Comparison of ENCODE assay signal across 9 cellular contexts in the genomic region with DNA sequence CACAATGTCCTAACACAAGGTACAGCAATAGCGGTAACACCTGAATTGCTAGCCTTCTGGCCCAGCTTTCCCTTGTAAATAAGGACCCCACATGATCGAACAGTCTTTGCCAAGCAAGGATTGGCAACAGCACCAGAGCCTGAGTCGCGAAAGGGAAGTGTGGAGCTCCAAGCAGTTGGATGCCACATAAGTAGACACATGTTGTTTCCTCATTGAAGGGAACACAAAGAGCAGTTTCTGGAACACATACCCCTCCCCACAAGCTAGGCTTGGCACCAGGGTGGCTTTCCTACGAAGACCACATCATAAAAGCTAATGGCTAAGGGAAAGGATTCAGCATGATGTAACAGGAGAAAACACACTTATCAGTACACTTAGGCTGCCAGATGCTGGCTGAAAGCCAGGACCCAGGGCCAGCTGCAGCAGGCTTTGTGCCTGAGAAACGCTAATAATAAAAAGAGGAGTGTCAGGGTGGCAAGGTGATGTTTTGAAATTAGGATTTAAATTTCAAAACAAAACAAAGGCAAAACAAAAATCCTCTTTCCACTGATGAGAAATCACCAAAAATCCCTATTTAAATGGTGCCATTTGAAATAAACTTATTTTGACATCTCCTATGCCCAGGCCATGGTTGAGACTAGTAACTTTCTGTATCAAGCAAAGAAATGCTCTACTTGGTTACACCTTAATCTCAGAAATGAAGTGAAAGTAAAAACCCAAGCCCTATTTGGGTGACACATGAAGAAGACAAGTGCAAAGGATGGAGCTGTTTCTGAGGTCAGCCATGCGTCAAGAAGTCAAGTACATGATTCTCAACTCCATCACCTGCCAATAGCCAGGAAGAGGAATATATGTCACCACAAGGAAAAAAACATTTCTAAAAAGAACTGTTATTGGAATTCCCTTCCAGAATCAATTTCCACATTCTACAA. TPM values are rescaled to one million over a fixed set of nuclear protein-coding genes. Genes with fewer than 3 reads are reported as not detected.
DNase-seq lines count a peak whose midpoint lies in the region; ATAC-seq, FAIRE-seq and TF ChIP-seq lines count a peak whose summit lies in the region.
"Had no signal": no experiment of that assay in that cellular context is flagged by ENCODE, and none has a peak within 500 bp of the region (broad histone marks: within the 10 kb centered on the region; RNA-seq: fewer than 3 reads in every experiment).

No MANE protein-coding gene starts in this region.

- no peak for DNase-seq in activated CD4-positive, CD25-positive, alpha-beta regulatory T cell (lab: John Stamatoyannopoulos, UW)
- DNase-seq in LoVo (ENCODE audit: low spot score) (peak; percentile 85), RWPE1 (ENCODE audit: low spot score) (peak; percentile 65), endothelial cell of umbilical vein (ENCODE audit: low read depth, low spot score) (peak; percentile 99)

- peak; percentile 25 to 59 for ATAC-seq in activated CD4-positive, CD25-positive, alpha-beta regulatory T cell treated with anti-CD3 and anti-CD28 coated beads, Interleukin-2, amount 50 U/mL, for 24 hours
- ATAC-seq in HG02642 (IDR thresholded peaks at IDR 0.05; ENCODE audit: poor library complexity, unreplicated experiment): no peak
- ATAC-seq in GM18505 (IDR thresholded peaks at IDR 0.05; ENCODE audit: unreplicated experiment): no peak

- peak overlapping the region; percentile 71 for H3K4me2 ChIP-seq in endothelial cell of umbilical vein (ENCODE audit: insufficient read depth, low read length)

- no peaks in the 10 kb centered on the region for H3K27me3 ChIP-seq in endothelial cell of umbilical vein (ENCODE audit: control insufficient read depth in 2 of 2, insufficient read depth in 2 of 2, low read length in 2 of 2)
- H3K27me3 ChIP-seq in muscle layer of duodenum (ENCODE audit: low read depth, low read length): no peaks in the 10 kb centered on the region

- FAIRE-seq in endothelial cell of umbilical vein (lab: Jason Lieb, UNC): peak; percentile 97
- FAIRE-seq: colon had no signal

- H3K4me3 ChIP-seq in endothelial cell of umbilical vein (replicated peaks in 1 of 3; ENCODE audit: insufficient read depth in 1 of 3, low read depth in 1 of 3, low read length in 3 of 3) (peak overlapping the region in 1 of 3 experiments; percentile 45), muscle layer of duodenum (ENCODE audit: low read depth in 1 of 2, low read length in 2 of 2) (no peak overlapping the region)

- H3K9ac ChIP-seq in endothelial cell of umbilical vein (replicated peaks; ENCODE audit: extremely low read depth, insufficient read depth, low read length): peak overlapping the region; percentile 65

- H3K9me3 ChIP-seq in endothelial cell of umbilical vein (replicated peaks; ENCODE audit: control insufficient read depth, insufficient read depth, low read length) (no peaks in the 10 kb centered on the region), muscle layer of duodenum (ENCODE audit: control insufficient read depth in 1 of 2, low read length in 2 of 2) (no peaks in the 10 kb centered on the region)

- peaks cover 3 to 15% of the 10 kb centered on the region in 2 experiments for H3K36me3 ChIP-seq in endothelial cell of umbilical vein (ENCODE audit: control insufficient read depth in 2 of 2, extremely low read depth in 1 of 2, insufficient read depth in 2 of 2, low read length in 2 of 2)
- peaks cover 29 to 41% of the 10 kb centered on the region in 2 donors for H3K36me3 ChIP-seq in muscle layer of duodenum (ENCODE audit: control insufficient read depth in 1 of 2, insufficient read depth in 2 of 2, low read length in 2 of 2)

- CTCF ChIA-PET in RWPE1 (lab: Yijun Ruan, JAX): interaction anchor here (0.6 to 1.7 kb wide), 5 partner anchors 37 to 176 kb away, joined by 3 to 5 read pairs (median 4); a partner anchor contains a TSS
- CTCF ChIA-PET in endothelial cell of umbilical vein (lab: Charles Lee): interaction anchor here (0.6 to 9.5 kb wide), 13 partner anchors 9 to 438 kb away, joined by 3 to 179 read pairs (median 3); a partner anchor contains a TSS

- no peak for TF ChIP-seq CTCF in RWPE1 (conservative IDR thresholded peaks at IDR 0.05; ENCODE audit: low read depth)
- TF ChIP-seq CTCF in endothelial cell of umbilical vein (IDR thresholded peaks at IDR 0.05; ENCODE audit: extremely low read depth in 1 of 2, insufficient read depth in 1 of 2, low read depth in 1 of 2, low read length in 2 of 2): no peak

- dilution Hi-C loops in endothelial cell of umbilical vein (cut with MboI; ENCODE audit: extremely low pct_ligation_motif_present, low sequenced_read_pairs): no loop called here

- no peaks in the 10 kb centered on the region for H3K79me2 ChIP-seq in endothelial cell of umbilical vein (ENCODE audit: control insufficient read depth, insufficient read depth, low read length)

- BruUV-seq in endothelial cell of umbilical vein (replicated peaks; lab: Mats Ljungman, UMichigan): no TSS peak

- no peaks in the 10 kb centered on the region for H3K9me1 ChIP-seq in endothelial cell of umbilical vein (replicated peaks; ENCODE audit: control insufficient read depth, extremely low read depth, insufficient read depth, low read length)

- H3K27ac ChIP-seq in RWPE1 (peak overlapping the region; percentile 77), endothelial cell of umbilical vein (ENCODE audit: insufficient read depth, low read depth, low read length) (peak overlapping the region; percentile 94), muscle layer of duodenum (ENCODE audit: low read length) (peak overlapping the region; percentile 61)

- no peak for TF ChIP-seq POLR2A in endothelial cell of umbilical vein (IDR thresholded peaks at IDR 0.05; ENCODE audit: low read depth, low read length)
- TF ChIP-seq POLR2A in GM18505 (IDR thresholded peaks at IDR 0.05; ENCODE audit: borderline replicate concordance, extremely low read depth, insufficient read depth, insufficient read length): no peak

- peak overlapping the region; percentile 44 for H2AFZ ChIP-seq in endothelial cell of umbilical vein (ENCODE audit: low read depth, low read length)

- POLR2A ChIA-PET in RWPE1 (lab: Yijun Ruan, JAX; ENCODE audit: low non-redundant PET) (no interaction called here), endothelial cell of umbilical vein (lab: Charles Lee) (interaction anchor here (0.5 to 1.2 kb wide), 3 partner anchors 32 to 208 kb away, joined by 3 to 4 read pairs (median 4); a partner anchor contains a TSS)

- H4K20me1 ChIP-seq in endothelial cell of umbilical vein (replicated peaks; ENCODE audit: control insufficient read depth, extremely low read depth, insufficient read depth, low read length): no peaks in the 10 kb centered on the region

- H3K4me1 ChIP-seq in endothelial cell of umbilical vein (ENCODE audit: control insufficient read depth, extremely low read depth, insufficient read depth, low read length): peaks cover 29% of the 10 kb centered on the region
- peaks cover 18 to 33% of the 10 kb centered on the region in 2 donors for H3K4me1 ChIP-seq in muscle layer of duodenum (ENCODE audit: control insufficient read depth in 1 of 2, insufficient read depth in 2 of 2, low read length in 2 of 2)

- intact Hi-C loops in endothelial cell of umbilical vein (cut with micrococcal nuclease): loop anchor here (1.0 to 2.0 kb wide), 3 partner anchors 18 to 114 kb away; a partner anchor contains a TSS

TF ChIP-seq in endothelial cell of umbilical vein, 7 proteins besides CTCF, POLR2A, EP300 and RAD21:
- TF ChIP-seq POLR2AphosphoS5 (IDR thresholded peaks at IDR 0.05; ENCODE audit: insufficient read depth, low read depth, low read length): peak; percentile 81
- peak; percentile 98 for TF ChIP-seq GATA2 (IDR thresholded peaks at IDR 0.05; ENCODE audit: insufficient read depth, insufficient read length, low read depth, low read length)
- TF ChIP-seq, protein P1, sequence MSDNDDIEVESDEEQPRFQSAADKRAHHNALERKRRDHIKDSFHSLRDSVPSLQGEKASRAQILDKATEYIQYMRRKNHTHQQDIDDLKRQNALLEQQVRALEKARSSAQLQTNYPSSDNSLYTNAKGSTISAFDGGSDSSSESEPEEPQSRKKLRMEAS (IDR thresholded peaks at IDR 0.05; ENCODE audit: insufficient read depth, insufficient read length): no peak
- peak; percentile 82 for TF ChIP-seq FOS (IDR thresholded peaks at IDR 0.05; ENCODE audit: borderline replicate concordance, insufficient read depth, low read length)
- no peak for TF ChIP-seq EZH2 (IDR thresholded peaks at IDR 0.05; ENCODE audit: borderline replicate concordance, low read depth, low read length, severe bottlenecking)
- TF ChIP-seq JUN (IDR thresholded peaks at IDR 0.05; ENCODE audit: borderline replicate concordance, insufficient read depth, insufficient read length, low read depth): peak; percentile 36

RNA-seq across cellular contexts. Expression of a gene that starts 11.9 kb away (rescaled TPM):
- 3.7 and 3.9 TPM in 2 replicates for total RNA-seq in endothelial cell of umbilical vein
- 4.6 and 5.9 TPM in 2 replicates for polyA plus RNA-seq in endothelial cell of umbilical vein
- polyA plus RNA-seq in endothelial cell of umbilical vein (2011; cell fraction: cytosol; rRNA removed): 5.1 and 6.7 TPM in 2 replicates
- 2.1 and 3.9 TPM in 2 replicates for polyA plus RNA-seq in endothelial cell of umbilical vein (2011; cell fraction: nucleus; rRNA removed)
- 4.8 and 5.2 TPM in 2 replicates for polyA plus RNA-seq in endothelial cell of umbilical vein (2012)
- 5.0 and 8.4 TPM in 2 replicates for polyA minus RNA-seq in endothelial cell of umbilical vein
- 9.8 TPM for polyA minus RNA-seq in endothelial cell of umbilical vein (2011; cell fraction: cytosol; rRNA and poly(A)+ RNA removed)
- polyA minus RNA-seq in endothelial cell of umbilical vein (2011; cell fraction: nucleus; rRNA and poly(A)+ RNA removed): 3.4 and 4.0 TPM in 2 replicates

RNA-seq across cellular contexts. Expression of a gene that starts 36.4 kb away (rescaled TPM):
- 6.2 and 9.2 TPM in 2 replicates for total RNA-seq in endothelial cell of umbilical vein
- polyA plus RNA-seq in endothelial cell of umbilical vein: 8.0 and 8.4 TPM in 2 replicates
- polyA plus RNA-seq in endothelial cell of umbilical vein (2011; cell fraction: cytosol; rRNA removed): 5.3 and 7.7 TPM in 2 replicates
- 24.0 and 24.6 TPM in 2 replicates for polyA plus RNA-seq in endothelial cell of umbilical vein (2011; cell fraction: nucleus; rRNA removed)
- 4.1 and 6.9 TPM in 2 replicates for polyA plus RNA-seq in endothelial cell of umbilical vein (2012)
- 4.1 and 5.0 TPM in 2 replicates for polyA minus RNA-seq in endothelial cell of umbilical vein
- polyA minus RNA-seq in endothelial cell of umbilical vein (2011; cell fraction: cytosol; rRNA and poly(A)+ RNA removed): 8.6 TPM
- polyA minus RNA-seq in endothelial cell of umbilical vein (2011; cell fraction: nucleus; rRNA and poly(A)+ RNA removed): 1.9 and 3.3 TPM in 2 replicates

Comparison
In these comparisons a context has a peak if more than half of its experiments do, and no peak if none do; other contexts are left out.
1. ATAC-seq: peak in activated CD4-positive, CD25-positive, alpha-beta regulatory T cell treated with anti-CD3 and anti-CD28 coated beads, Interleukin-2, amount 50 U/mL, for 24 hours (2 of 2); none in HG02642 (single experiment) and GM18505 (single experiment).
2. DNase-seq: peak in LoVo (single experiment), RWPE1 (single experiment) and endothelial cell of umbilical vein (single experiment); none in activated CD4-positive, CD25-positive, alpha-beta regulatory T cell (0 of 4).
3. Peak in every context shown above with its lines, with median percentiles within 50 percentile points of each other: H3K27ac ChIP-seq.